ENCODE assay signal across 8 cellular contexts in genomic region chr12:49366652-49367380, GRCh38. TPM values are rescaled to one million over a fixed set of nuclear protein-coding genes. Genes with fewer than 3 reads are reported as not detected.
DNase-seq lines count a peak whose midpoint lies in the region; ATAC-seq and TF ChIP-seq lines count a peak whose summit lies in the region.

No MANE protein-coding gene starts in this region.

- H3K36me3 ChIP-seq in adrenal gland (replicated peaks in 1 of 2) (no peaks in the 10 kb centered on the region), left ventricle myocardium inferior (no peaks in the 10 kb centered on the region), prostate gland (no peaks in the 10 kb centered on the region)

- peak overlapping the region; percentile 57 to 90 (median 71) for H3K4me3 ChIP-seq in adrenal gland
- peak overlapping the region; percentile 81 for H3K4me3 ChIP-seq in left ventricle myocardium inferior
- peak overlapping the region; percentile 74 to 86 for H3K4me3 ChIP-seq in prostate gland

- H3K9me3 ChIP-seq in adrenal gland (replicated peaks in 1 of 3) = no peaks in the 10 kb centered on the region
- no peaks in the 10 kb centered on the region for H3K9me3 ChIP-seq in left ventricle myocardium inferior (replicated peaks)
- no peaks in the 10 kb centered on the region for H3K9me3 ChIP-seq in prostate gland

- peak; percentile 75 for ATAC-seq in HG02763 (IDR thresholded peaks at IDR 0.05; ENCODE audit: unreplicated experiment)

- H3K4me1 ChIP-seq in adrenal gland (replicated peaks in 1 of 2) (peaks cover 16 to 36% of the 10 kb centered on the region in 2 donors), left ventricle myocardium inferior (peaks cover 43% of the 10 kb centered on the region), prostate gland (replicated peaks) (no peaks in the 10 kb centered on the region)

- H3K27ac ChIP-seq in adrenal gland = peak overlapping the region; percentile 46 to 97 (median 93)
- peak overlapping the region; percentile 97 for H3K27ac ChIP-seq in left ventricle myocardium inferior (replicated peaks)
- peak overlapping the region; percentile 86 to 94 for H3K27ac ChIP-seq in prostate gland

- TF ChIP-seq CTCF in GM12872 (IDR thresholded peaks at IDR 0.05; ENCODE audit: insufficient read depth, low read depth, low read length) = peak; percentile 26; the same call in 1 of the 3 replicates
- TF ChIP-seq CTCF in adrenal gland (IDR thresholded peaks at IDR 0.05) = peak in 5 of 6 experiments; percentile 24 to 42 (median 30)
- peak; percentile 51 for TF ChIP-seq CTCF in left ventricle myocardium inferior (IDR thresholded peaks at IDR 0.05; ENCODE audit: borderline replicate concordance)
- peak in 3 of 4 experiments; percentile 21 to 57 (median 38) for TF ChIP-seq CTCF in prostate gland (IDR thresholded peaks at IDR 0.05)

- H3K27me3 ChIP-seq in adrenal gland (no peaks in the 10 kb centered on the region), left ventricle myocardium inferior (ENCODE audit: low read depth) (no peaks in the 10 kb centered on the region), prostate gland (replicated peaks; ENCODE audit: insufficient read depth) (no peaks in the 10 kb centered on the region)

- 0 to 1% (median 0%) methylated on average over 26 to 97 of the region's 97 CpGs for WGBS in adrenal gland, 4 donors
- WGBS in prostate gland = 0% methylated on average over 33 of the region's 97 CpGs

- peak; percentile 88 for DNase-seq in NCI-H1436 (lab: John Stamatoyannopoulos, UW)
- peak; percentile 78 for DNase-seq in T follicular helper cell (ENCODE audit: low read depth)
- peak; percentile 82 to 93 (median 86) for DNase-seq in adrenal gland
- peak; percentile 91 for DNase-seq in left ventricle myocardium inferior
- DNase-seq in prostate gland (ENCODE audit: low spot score) = peak; percentile 91
- DNase-seq in ureter (ENCODE audit: low spot score) = peak; percentile 88

- peak in 1 of 2 donors; percentile 67 for TF ChIP-seq POLR2A in adrenal gland (IDR thresholded peaks at IDR 0.05)
- TF ChIP-seq POLR2A in prostate gland (IDR thresholded peaks at IDR 0.05) = peak; percentile 73

- intact Hi-C loops in adrenal gland (cut with DNase I) = no loop called here
- intact Hi-C loops in left ventricle myocardium inferior (cut with micrococcal nuclease) = no loop called here
- intact Hi-C loops in prostate gland (cut with DNase I) = no loop called here

RNA-seq across cellular contexts. Expression of gene SPATS2, which starts 0.4 kb away (rescaled TPM):
- total RNA-seq in adrenal gland = 10 to 100 TPM in 6 of 8 donors, 1 to 10 TPM in 2; 4.9 to 21.4 (median 13.7) TPM
- 10 to 100 TPM; 11.0 to 23.1 (median 19.1) TPM for polyA plus RNA-seq in adrenal gland
- total RNA-seq in left ventricle myocardium inferior = 5.9 TPM
- 10 to 100 TPM; 30.1 to 34.2 TPM for total RNA-seq in prostate gland
- total RNA-seq in ureter = 20.0 TPM

RNA-seq across cellular contexts. Expression of gene DNAJC22, which starts 20.1 kb away (rescaled TPM):
- total RNA-seq in adrenal gland (1 to 10 TPM in 2 of 8 donors, under 1 TPM in 6; 0.60 to 2.9 (median 0.78) TPM), left ventricle myocardium inferior (0.08 TPM), prostate gland (1 to 10 TPM in 1 of 2 donors, under 1 TPM in 1; 0.23 to 4.3 TPM), ureter (0.16 TPM)
- polyA plus RNA-seq in adrenal gland = under 1 TPM; 0.40 to 0.51 (median 0.48) TPM

RNA-seq across cellular contexts. Expression of gene C1QL4, which starts 29.8 kb away (rescaled TPM):
- total RNA-seq in adrenal gland = under 1 TPM in 2 of 8 donors, not detected in 6; 0.14 to 0.20 TPM
- not detected for polyA plus RNA-seq in adrenal gland
- not detected for total RNA-seq in left ventricle myocardium inferior
- 1 to 10 TPM in 1 of 2 donors, not detected in 1; 1.3 TPM for total RNA-seq in prostate gland
- not detected for total RNA-seq in ureter

RNA-seq across cellular contexts. Expression of gene TROAP, which starts 43.8 kb away (rescaled TPM):
- total RNA-seq in adrenal gland = 1 to 10 TPM in 6 of 8 donors, under 1 TPM in 1, not detected in 1; 0.53 to 2.9 (median 1.8) TPM
- polyA plus RNA-seq in adrenal gland = 1 to 10 TPM; 1.1 to 1.8 (median 1.1) TPM
- 0.66 TPM for total RNA-seq in left ventricle myocardium inferior
- 1 to 10 TPM in 1 of 2 donors, under 1 TPM in 1; 0.46 to 5.2 TPM for total RNA-seq in prostate gland
- 1.3 TPM for total RNA-seq in ureter

Comparison
In these comparisons a context has a peak if more than half of its experiments do, and no peak if none do; other contexts are left out.
1. Peak in every context shown above with its lines: DNase-seq, ATAC-seq, H3K4me3 ChIP-seq and H3K27ac ChIP-seq.